In genomic region chr9:6054280-6055099, GRCh38 we compare ENCODE assay signal across 1 cellular context.
TF ChIP-seq lines count a peak whose summit lies in the region.

No MANE protein-coding gene starts in this region.

TF ChIP-seq in HepG2, 621 proteins besides CTCF, POLR2A, EP300 and RAD21 (continued from another document):
- TF ChIP-seq HNF4A (CRISPR knock-in tag; IDR thresholded peaks at IDR 0.05) (no peak), GLI4 (CRISPR knock-in tag; IDR thresholded peaks at IDR 0.05; ENCODE audit: borderline replicate concordance) (no peak)
